Comparison of ENCODE assay signal across 1 cellular context in genomic region chr2:65612654-65613053, GRCh38.
TF ChIP-seq lines count a peak whose summit lies in the region.

No MANE protein-coding gene starts in this region.

TF ChIP-seq in H1, 55 proteins besides CTCF, POLR2A, EP300 and RAD21:
- TF ChIP-seq SP1 (IDR thresholded peaks at IDR 0.05; ENCODE audit: low read depth, low read length) (peak; percentile 57; the same call in 1 of the 2 replicates), BCL11A (IDR thresholded peaks at IDR 0.05; ENCODE audit: low read depth in 2 of 2, low read length in 2 of 2) (no peak)
TF ChIP-seq in H1: peak in this region for 1.
